ENCODE assay signal across 8 cellular contexts in genomic region chr2:15560988-15561573, GRCh38. TPM values are rescaled to one million over a fixed set of nuclear protein-coding genes. Genes with fewer than 3 reads are reported as not detected.
DNase-seq lines count a peak whose midpoint lies in the region; ATAC-seq and TF ChIP-seq lines count a peak whose summit lies in the region.

Gene NBAS, minus strand, starts transcription at chr2:15561334. Its CDS starts 30 bp downstream, at chr2:15561304.

- TF ChIP-seq CTCF in choroid plexus epithelial cell (conservative IDR thresholded peaks at IDR 0.05; ENCODE audit: low read depth, low read length): no peak
- TF ChIP-seq CTCF in kidney epithelial cell (IDR thresholded peaks at IDR 0.05; ENCODE audit: insufficient read depth, low read length, poor library complexity, severe bottlenecking): no peak

- POLR2A ChIA-PET in activated CD4-positive, alpha-beta T cell treated with anti-CD3 and anti-CD28 coated beads for 36 hours (lab: Charles Lee): interaction anchor here (0.8 to 1.3 kb wide), 2 partner anchors 16 to 30 kb away, joined by 4 read pairs; partner anchors contain the start of gene DDX1

- H3K4me3 Mint-ChIP-seq in activated CD4-positive, alpha-beta T cell treated with anti-CD3 and anti-CD28 coated beads for 36 hours: peak within 1 kb of the TSS; percentile 96

- H3K36me3 ChIP-seq in kidney epithelial cell (ENCODE audit: control insufficient read depth, insufficient read depth, low read length): no peaks in the 10 kb centered on the region

- H3K4me3 ChIP-seq in choroid plexus epithelial cell (ENCODE audit: low read depth, low read length) (peak within 1 kb of the TSS; percentile 78), kidney epithelial cell (ENCODE audit: low read depth, low read length) (peak within 1 kb of the TSS; percentile 75)

- H3K27me3 ChIP-seq in kidney epithelial cell (ENCODE audit: control insufficient read depth, insufficient read depth, low read length): no peaks in the 10 kb centered on the region

- ATAC-seq in GM19035 (IDR thresholded peaks at IDR 0.05; ENCODE audit: unreplicated experiment) (peak; percentile 88), HG03354 (IDR thresholded peaks at IDR 0.05; ENCODE audit: poor library complexity, severe bottlenecking, unreplicated experiment) (peak; percentile 84)
- peak; percentile 80 for ATAC-seq in activated CD4-positive, alpha-beta T cell treated with anti-CD3 and anti-CD28 coated beads for 36 hours

- peaks cover 34% of the 10 kb centered on the region for H3K4me1 Mint-ChIP-seq in activated CD4-positive, alpha-beta T cell treated with anti-CD3 and anti-CD28 coated beads for 36 hours

- H3K9me3 Mint-ChIP-seq in activated CD4-positive, alpha-beta T cell treated with anti-CD3 and anti-CD28 coated beads for 36 hours (ENCODE audit: low read depth): no peaks in the 10 kb centered on the region

- CTCF ChIA-PET in activated CD4-positive, alpha-beta T cell treated with anti-CD3 and anti-CD28 coated beads for 36 hours (lab: Charles Lee): interaction anchor here (0.7 to 3.4 kb wide), 6 partner anchors 9 to 31 kb away, joined by 3 to 15 read pairs (median 6); partner anchors contain the start of gene DDX1

- H3K27ac Mint-ChIP-seq in activated CD4-positive, alpha-beta T cell treated with anti-CD3 and anti-CD28 coated beads for 36 hours: peak within 1 kb of the TSS; percentile 97

- intact Hi-C loops in activated CD4-positive, alpha-beta T cell treated with anti-CD3 and anti-CD28 coated beads for 36 hours (cut with DNase I, micrococcal nuclease): loop anchor here (1.0 to 5.0 kb wide), 4 partner anchors 30 to 419 kb away; partner anchors contain the start of gene DDX1 (in 1 of the 2)

- H3K36me3 Mint-ChIP-seq in activated CD4-positive, alpha-beta T cell treated with anti-CD3 and anti-CD28 coated beads for 36 hours (ENCODE audit: low read depth): no peaks in the 10 kb centered on the region

- H3K27me3 Mint-ChIP-seq in activated CD4-positive, alpha-beta T cell treated with anti-CD3 and anti-CD28 coated beads for 36 hours: peaks cover 2% of the 10 kb centered on the region

- peak; percentile 93 for DNase-seq in AG20443 (ENCODE audit: low spot score)
- peak; percentile 78 for DNase-seq in NCI-H510A (lab: John Stamatoyannopoulos, UW)
- DNase-seq in activated CD4-positive, alpha-beta T cell treated with anti-CD3 and anti-CD28 coated beads for 36 hours: peak; percentile 90
- DNase-seq in choroid plexus epithelial cell (ENCODE audit: low read depth): peak; percentile 89
- DNase-seq in kidney epithelial cell (ENCODE audit: low read depth): peak; percentile 58
- peak; percentile 59 to 63 for DNase-seq in stimulated activated CD4-positive, alpha-beta T cell treated with anti-CD3 and anti-CD28 coated beads, Interleukin-15, amount 100 ng/mL, for 48 hours (ENCODE audit: low read depth in 2 of 2)

RNA-seq across cellular contexts. Expression of gene NBAS, which starts in this region (rescaled TPM):
- total RNA-seq in activated CD4-positive, alpha-beta T cell treated with anti-CD3 and anti-CD28 coated beads for 36 hours: 10 to 100 TPM; 38.1 to 44.3 TPM
- 60.3 and 67.0 TPM in 2 replicates for total RNA-seq in kidney epithelial cell

Comparison
In these comparisons a context has a peak if more than half of its experiments do, and no peak if none do; other contexts are left out.
1. Peak in every context shown above with its lines: DNase-seq, ATAC-seq and H3K4me3 ChIP-seq.